Comparison of ENCODE assay signal across 11 cellular contexts in the genomic region with DNA sequence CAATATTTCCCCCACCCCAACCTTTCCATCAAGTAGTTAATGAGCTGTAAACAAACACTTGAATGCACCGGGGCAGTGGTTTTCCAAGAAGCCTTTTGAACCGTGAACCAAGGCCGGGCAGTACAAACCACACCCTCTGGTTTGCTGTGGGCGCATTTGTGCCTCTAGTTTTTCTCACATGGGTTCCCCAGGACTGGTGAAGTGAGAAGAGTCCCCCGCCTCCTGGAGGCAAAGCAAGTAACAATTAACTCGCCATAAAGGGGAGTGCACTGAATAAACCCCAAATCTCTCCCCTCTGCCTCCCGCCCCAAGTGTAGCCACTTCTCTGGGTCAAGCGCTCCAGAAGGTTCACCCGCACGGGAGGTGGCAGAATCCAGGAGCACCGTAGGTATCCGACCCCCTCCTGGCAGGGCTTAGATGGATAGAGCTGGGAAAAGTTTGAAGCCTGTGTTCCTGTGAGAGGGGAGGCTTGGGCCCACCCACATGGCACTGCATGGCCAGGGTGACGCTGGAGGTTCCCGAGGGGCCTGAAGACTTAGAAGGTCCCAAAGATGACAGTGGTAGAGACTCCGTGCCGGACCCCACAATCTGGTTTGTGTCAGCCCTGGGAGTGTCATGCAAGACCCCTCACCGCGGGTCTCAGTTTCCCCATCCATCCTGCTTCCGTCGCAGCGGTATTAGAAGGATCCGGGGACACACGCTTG.
DNase-seq lines count a peak whose midpoint lies in the region; TF ChIP-seq lines count a peak whose summit lies in the region.
"Had no signal": no experiment of that assay in that cellular context is flagged by ENCODE, and none has a peak within 500 bp of the region (broad histone marks: within the 10 kb centered on the region; RNA-seq: fewer than 3 reads in every experiment).

No MANE protein-coding gene starts in this region.

- peaks cover 0 to 9% (median 0%) of the 10 kb centered on the region in 11 experiments; a peak in 2 of 22 replicates for H4K20me1 ChIP-seq in BLaER1 treated with 17β-estradiol and CSF1 and Interleukin-3, amounts not matched to agents 10 nM and 100 nM
- no peaks in the 10 kb centered on the region for H4K20me1 ChIP-seq in GM23248 (ENCODE audit: insufficient read depth)

- H3K79me2 ChIP-seq in GM23248 (ENCODE audit: insufficient read depth), result no peaks in the 10 kb centered on the region
- no peaks in the 10 kb centered on the region for H3K79me2 ChIP-seq in trophoblast cell (ENCODE audit: control insufficient read depth, insufficient read depth, low read length, poor library complexity)

- TF ChIP-seq POLR2A in transverse colon (IDR thresholded peaks at IDR 0.05), result no peak

- H3K27ac Mint-ChIP-seq in glutamatergic neuron (ENCODE audit: unreplicated experiment), result no peak overlapping the region
- H3K27ac Mint-ChIP-seq: CD4-positive, CD25-positive, alpha-beta regulatory T cell; T-helper 17 cell had no signal

- in situ Hi-C loops in GM23248 (cut with MboI), result loop anchor here (10.0 kb wide), 1 partner anchor 533 kb away; no protein-coding TSS in a partner anchor
- in situ Hi-C loops in transverse colon (cut with MboI; ENCODE audit: low pct_ligation_motif_present in 1 of 4, low pct_unique_long_range_greater_than_20kb in 1 of 4, low sequenced_read_pairs in 3 of 4), result loop anchor here in 3 of 4 donors (10.0 kb wide), 1 partner anchor 153 kb away; no protein-coding TSS in a partner anchor

- TF ChIP-seq CTCF in glutamatergic neuron (IDR thresholded peaks at IDR 0.05; ENCODE audit: partially characterized antibody, unreplicated experiment) (no peak), transverse colon (IDR thresholded peaks at IDR 0.05) (no peak)

- DNase-seq in GM23248, result no peak
- DNase-seq in glutamatergic neuron, result no peak
- DNase-seq in trophoblast cell, result no peak
- no peak for DNase-seq in transverse colon
- no peak for DNase-seq in EL
- no peak for DNase-seq in putamen (ENCODE audit: low spot score)

- H2AFZ ChIP-seq in GM23248 (no peak overlapping the region), trophoblast cell (ENCODE audit: insufficient read depth, low read length, poor library complexity) (no peak overlapping the region)

- H2BK5ac ChIP-seq in trophoblast cell (ENCODE audit: low read depth, low read length, poor library complexity), result no peak overlapping the region

- no peak overlapping the region for H2BK12ac ChIP-seq in trophoblast cell (ENCODE audit: low read length)

- H3K4ac ChIP-seq in trophoblast cell (ENCODE audit: low read depth, low read length), result no peak overlapping the region

- no peak overlapping the region for H4K12ac ChIP-seq in trophoblast cell (ENCODE audit: low read depth, low read length)

- H4K91ac ChIP-seq in trophoblast cell (ENCODE audit: low read depth, low read length), result no peak overlapping the region

- H3K9me3 ChIP-seq in BLaER1 treated with 17β-estradiol and CSF1 and Interleukin-3, amounts not matched to agents 10 nM and 100 nM (replicated peaks in 1 of 11), result no peaks in the 10 kb centered on the region
- no peaks in the 10 kb centered on the region for H3K9me3 ChIP-seq in GM23248 (ENCODE audit: low read depth)
- no peaks in the 10 kb centered on the region for H3K9me3 ChIP-seq in trophoblast cell (ENCODE audit: insufficient read depth, low read depth, low read length)
- H3K9me3 ChIP-seq in transverse colon, result no peaks in the 10 kb centered on the region

- peaks cover 5% of the 10 kb centered on the region for H3K9me3 Mint-ChIP-seq in glutamatergic neuron (ENCODE audit: unreplicated experiment)

- no peaks in the 10 kb centered on the region for H3K79me1 ChIP-seq in trophoblast cell (ENCODE audit: low read length)

- no peak overlapping the region for H3K14ac ChIP-seq in trophoblast cell (ENCODE audit: low read length)

- H3K36me3 Mint-ChIP-seq in glutamatergic neuron (ENCODE audit: unreplicated experiment), result no peaks in the 10 kb centered on the region
- H3K36me3 Mint-ChIP-seq: CD4-positive, CD25-positive, alpha-beta regulatory T cell had no signal

- no peak overlapping the region for H4K8ac ChIP-seq in trophoblast cell (ENCODE audit: low read depth, low read length)

- H3K4me3 Mint-ChIP-seq in glutamatergic neuron (ENCODE audit: unreplicated experiment), result peak overlapping the region; percentile 67
- H3K4me3 Mint-ChIP-seq: T-helper 17 cell had no signal

- no peak overlapping the region for H2BK120ac ChIP-seq in trophoblast cell (ENCODE audit: insufficient read depth, low read length, poor library complexity)

- H3K27ac ChIP-seq in BLaER1 treated with 17β-estradiol and CSF1 and Interleukin-3, amounts not matched to agents 10 nM and 100 nM, result no peak overlapping the region
- H3K27ac ChIP-seq in GM23248 (no peak overlapping the region), trophoblast cell (ENCODE audit: low read depth, low read length) (no peak overlapping the region), transverse colon (no peak overlapping the region)
- H3K27ac ChIP-seq: brain microvascular endothelial cell, KMS-11 had no signal

- H3K9me2 ChIP-seq in GM23248 (ENCODE audit: insufficient read depth), result no peaks in the 10 kb centered on the region

- peak overlapping the region; percentile 57 to 85 (median 69); a peak in 19 of 22 replicates for H3K4me2 ChIP-seq in BLaER1 treated with 17β-estradiol and CSF1 and Interleukin-3, amounts not matched to agents 10 nM and 100 nM
- H3K4me2 ChIP-seq in GM23248 (ENCODE audit: unreplicated experiment) (peak overlapping the region; percentile 72), trophoblast cell (ENCODE audit: low read length) (peak overlapping the region; percentile 75)

- H2AK5ac ChIP-seq in trophoblast cell (ENCODE audit: low read length), result no peak overlapping the region

- H3F3A ChIP-seq in GM23248 (ENCODE audit: insufficient read depth), result no peaks in the 10 kb centered on the region

- H3K4me1 Mint-ChIP-seq in glutamatergic neuron (ENCODE audit: low read depth, unreplicated experiment), result peaks cover 3% of the 10 kb centered on the region

- intact Hi-C loops in transverse colon (cut with DNase I; ENCODE audit: low total_unique reads), result no loop called here

- no peak overlapping the region for H3K23ac ChIP-seq in trophoblast cell (ENCODE audit: low read length)

- 52 to 53% methylated on average over 22 of the region's 23 CpGs for WGBS in GM23248 (ENCODE audit: low coverage in 1 of 2, low lambda C conversion rate in 2 of 2, missing lambda C conversion rate in 2 of 2), 2 experiments
- WGBS in trophoblast cell (ENCODE audit: extremely low coverage, insufficient coverage, insufficient read length), result no CpG with 5 or more reads among the region's 23 CpGs
- WGBS in transverse colon (ENCODE audit: low coverage in 1 of 2), 2 donors, result 46 to 79% methylated on average over 3 to 23 of the region's 23 CpGs

- H3K27me3 Mint-ChIP-seq in glutamatergic neuron (ENCODE audit: unreplicated experiment), result peaks cover 8% of the 10 kb centered on the region

- 0 out of 20 replicates have a peak overlapping the region, but pooled peaks of 1 of the 10 experiments have one; percentile 54 for H3K4me3 ChIP-seq in BLaER1 treated with 17β-estradiol and CSF1 and Interleukin-3, amounts not matched to agents 10 nM and 100 nM
- H3K4me3 ChIP-seq in GM23248, result no peak overlapping the region
- no peak overlapping the region for H3K4me3 ChIP-seq in trophoblast cell (ENCODE audit: low read depth, low read length)
- no peak overlapping the region for H3K4me3 ChIP-seq in transverse colon

- H3K18ac ChIP-seq in trophoblast cell (ENCODE audit: low read length), result no peak overlapping the region

- peaks cover 0 to 13% (median 7%) of the 10 kb centered on the region in 10 experiments; a peak in 8 of 20 replicates for H3K4me1 ChIP-seq in BLaER1 treated with 17β-estradiol and CSF1 and Interleukin-3, amounts not matched to agents 10 nM and 100 nM
- H3K4me1 ChIP-seq in GM23248 (ENCODE audit: insufficient read depth) (no peaks in the 10 kb centered on the region), trophoblast cell (ENCODE audit: control insufficient read depth in 1 of 2, insufficient read depth in 2 of 2, low read length in 2 of 2) (no peaks in the 10 kb centered on the region), transverse colon (peaks cover 0 to 4% (median 3%) of the 10 kb centered on the region in 4 donors)

- H3K36me3 ChIP-seq in BLaER1 treated with 17β-estradiol and CSF1 and Interleukin-3, amounts not matched to agents 10 nM and 100 nM, result no peaks in the 10 kb centered on the region
- H3K36me3 ChIP-seq in GM23248 (ENCODE audit: low read depth) (no peaks in the 10 kb centered on the region), trophoblast cell (ENCODE audit: control insufficient read depth in 1 of 2, insufficient read depth in 2 of 2, low read length in 2 of 2) (no peaks in the 10 kb centered on the region), transverse colon (no peaks in the 10 kb centered on the region)
- H3K36me3 ChIP-seq: brain microvascular endothelial cell had no signal

- no peak overlapping the region for H3K9ac ChIP-seq in BLaER1 treated with 17β-estradiol and CSF1 and Interleukin-3, amounts not matched to agents 10 nM and 100 nM
- H3K9ac ChIP-seq in GM23248 (no peak overlapping the region), trophoblast cell (ENCODE audit: low read length) (no peak overlapping the region)
- H3K9ac ChIP-seq: KMS-11 had no signal

- TF ChIP-seq EP300 in transverse colon (IDR thresholded peaks at IDR 0.05; ENCODE audit: low read depth), result no peak

- H3K27me3 ChIP-seq in BLaER1 treated with 17β-estradiol and CSF1 and Interleukin-3, amounts not matched to agents 10 nM and 100 nM, result peaks cover 0 to 6% (median 0%) of the 10 kb centered on the region in 11 experiments; a peak in 4 of 22 replicates
- H3K27me3 ChIP-seq in GM23248 (replicated peaks; ENCODE audit: insufficient read depth), result no peaks in the 10 kb centered on the region; the same call in 1 of the 2 replicates
- H3K27me3 ChIP-seq in trophoblast cell (ENCODE audit: insufficient read depth, low read length), result no peaks in the 10 kb centered on the region
- no peaks in the 10 kb centered on the region for H3K27me3 ChIP-seq in transverse colon
- H3K27me3 ChIP-seq: brain microvascular endothelial cell had no signal
